In genomic region chr1:185441608-185442007, GRCh38 we compare ENCODE assay signal across 13 cellular contexts.
DNase-seq lines count a peak whose midpoint lies in the region; ATAC-seq, FAIRE-seq and TF ChIP-seq lines count a peak whose summit lies in the region.
"Had no signal": no experiment of that assay in that cellular context is flagged by ENCODE, and none has a peak within 500 bp of the region (broad histone marks: within the 10 kb centered on the region; RNA-seq: fewer than 3 reads in every experiment).

No MANE protein-coding gene starts in this region.

- no peak for FAIRE-seq in small intestine (lab: Jason Lieb, UNC)
- FAIRE-seq: A204.1, GM19239 had no signal

- POLR2A ChIA-PET in RWPE1 (lab: Yijun Ruan, JAX; ENCODE audit: low non-redundant PET) = no interaction called here

- intact Hi-C loops in CD14-positive monocyte (cut with micrococcal nuclease) = no loop called here

- no peak overlapping the region for H3K9ac ChIP-seq in fibroblast of lung (ENCODE audit: insufficient read depth, low read length)
- H3K9ac ChIP-seq: neural progenitor cell had no signal

- H3K36me3 ChIP-seq in fibroblast of lung (ENCODE audit: control insufficient read depth, insufficient read depth, low read length) (no peaks in the 10 kb centered on the region), small intestine (ENCODE audit: control insufficient read depth in 2 of 2, insufficient read depth in 2 of 2, low read length in 2 of 2) (no peaks in the 10 kb centered on the region)
- H3K36me3 ChIP-seq: neural progenitor cell, tibial artery had no signal

- no peak for ATAC-seq in GM18858 (IDR thresholded peaks at IDR 0.05; ENCODE audit: unreplicated experiment)

- H4K20me1 ChIP-seq in fibroblast of lung (ENCODE audit: control insufficient read depth, extremely low read depth, insufficient read depth, low read length) = no peaks in the 10 kb centered on the region

- H3K4me1 Mint-ChIP-seq in CD14-positive monocyte = no peaks in the 10 kb centered on the region
- H3K4me1 Mint-ChIP-seq: central memory CD8-positive, alpha-beta T cell had no signal

- no peaks in the 10 kb centered on the region for H3K9me3 Mint-ChIP-seq in CD14-positive monocyte
- H3K9me3 Mint-ChIP-seq: central memory CD8-positive, alpha-beta T cell had no signal

- no peak overlapping the region for H3K4me3 Mint-ChIP-seq in CD14-positive monocyte
- H3K4me3 Mint-ChIP-seq: central memory CD8-positive, alpha-beta T cell; neural progenitor cell had no signal

- H2AFZ ChIP-seq in fibroblast of lung (ENCODE audit: low read length) = no peak overlapping the region
- H2AFZ ChIP-seq: neural progenitor cell had no signal

- H3K4me1 ChIP-seq in fibroblast of lung (ENCODE audit: control insufficient read depth, extremely low read depth, insufficient read depth, low read length) (no peaks in the 10 kb centered on the region), small intestine (ENCODE audit: control insufficient read depth in 2 of 2, insufficient read depth in 1 of 2, low read depth in 1 of 2, low read length in 1 of 2) (peaks cover 0 to 3% of the 10 kb centered on the region in 2 donors)
- H3K4me1 ChIP-seq: neural progenitor cell had no signal

- H3K27me3 ChIP-seq in fibroblast of lung (ENCODE audit: control insufficient read depth, insufficient read depth, low read length) = no peaks in the 10 kb centered on the region
- H3K27me3 ChIP-seq in small intestine (ENCODE audit: control insufficient read depth in 2 of 2, insufficient read depth in 2 of 2, low read length in 2 of 2) = no peaks in the 10 kb centered on the region
- H3K27me3 ChIP-seq: neural progenitor cell, tibial artery had no signal

- no peaks in the 10 kb centered on the region for H3K36me3 Mint-ChIP-seq in CD14-positive monocyte
- H3K36me3 Mint-ChIP-seq: neural progenitor cell had no signal

- peak overlapping the region in 1 of 7 donors; percentile 9 for H3K27ac Mint-ChIP-seq in CD14-positive monocyte
- H3K27ac Mint-ChIP-seq: neural progenitor cell had no signal

- H3K4me2 ChIP-seq in fibroblast of lung (ENCODE audit: extremely low read depth, insufficient read depth, low read length) = no peak overlapping the region
- H3K4me2 ChIP-seq: neural progenitor cell had no signal

- CTCF ChIA-PET in RWPE1 (lab: Yijun Ruan, JAX) = interaction anchor here (0.5 kb wide), 1 partner anchor 390 kb away, joined by 3 read pairs; no protein-coding TSS in a partner anchor

- TF ChIP-seq CTCF in RWPE1 (conservative IDR thresholded peaks at IDR 0.05; ENCODE audit: low read depth) = no peak
- no peak for TF ChIP-seq CTCF in fibroblast of lung (conservative IDR thresholded peaks at IDR 0.05 in 1 of 2, IDR thresholded peaks at IDR 0.05 in 1 of 2; ENCODE audit: low read depth in 1 of 2, low read length in 2 of 2)
- no peak for TF ChIP-seq CTCF in CD14-positive monocyte (IDR thresholded peaks at IDR 0.05)

- DNase-seq in NCI-H82 (lab: John Stamatoyannopoulos, UW) = peak; percentile 34
- DNase-seq in NCI-H82 treated with DMSO at 0.1 percent for 48 hours (lab: John Stamatoyannopoulos, UW; ENCODE audit: unreplicated experiment) = no peak
- DNase-seq in RWPE1 (ENCODE audit: low spot score) = peak; percentile 46
- peak; percentile 2 to 97 for DNase-seq in fibroblast of lung (ENCODE audit: low read depth in 2 of 2)
- DNase-seq in small intestine = peak; percentile 21
- DNase-seq in NCI-H187 treated with DMSO at 0.1 percent for 48 hours (lab: John Stamatoyannopoulos, UW) = no peak
- no peak for DNase-seq in CD14-positive monocyte (ENCODE audit: low spot score)
- DNase-seq: tibial artery had no signal

- 23 to 41% (median 31%) methylated on average over 3 of the region's 3 CpGs for WGBS in small intestine, 3 donors

- H3K27me3 Mint-ChIP-seq in CD14-positive monocyte (ENCODE audit: low read depth in 3 of 3) = peaks cover 0 to 1% (median 0%) of the 10 kb centered on the region in 3 donors
- H3K27me3 Mint-ChIP-seq: central memory CD8-positive, alpha-beta T cell had no signal

- H3K9me3 ChIP-seq in fibroblast of lung (ENCODE audit: control insufficient read depth, insufficient read depth, low read depth, low read length) (no peaks in the 10 kb centered on the region), small intestine (ENCODE audit: control insufficient read depth, low read depth) (no peaks in the 10 kb centered on the region)
- H3K9me3 ChIP-seq: tibial artery had no signal

- H3K79me2 ChIP-seq in fibroblast of lung (ENCODE audit: control insufficient read depth, insufficient read depth, low read length) = no peaks in the 10 kb centered on the region

- H3K4me3 ChIP-seq in fibroblast of lung (replicated peaks in 1 of 4; ENCODE audit: control extremely low read depth in 1 of 4, insufficient read depth in 1 of 4, low read depth in 3 of 4, low read length in 4 of 4) = no peak overlapping the region
- no peak overlapping the region for H3K4me3 ChIP-seq in small intestine (ENCODE audit: low read depth in 1 of 2, low read length in 2 of 2)
- H3K4me3 ChIP-seq: neural progenitor cell, tibial artery had no signal

- H3K27ac ChIP-seq in RWPE1 = no peak overlapping the region
- no peak overlapping the region for H3K27ac ChIP-seq in fibroblast of lung (ENCODE audit: insufficient read depth, low read length)
- no peak overlapping the region for H3K27ac ChIP-seq in small intestine (ENCODE audit: low read depth in 1 of 2, low read length in 1 of 2)
- H3K27ac ChIP-seq: neural progenitor cell, tibial artery had no signal

Comparison
In these comparisons a context has a peak if more than half of its experiments do, and no peak if none do; other contexts are left out.
1. DNase-seq: peak in NCI-H82 (single experiment), RWPE1 (single experiment), fibroblast of lung (2 of 2) and small intestine (single experiment); none in NCI-H82 treated with DMSO at 0.1 percent for 48 hours (single experiment), NCI-H187 treated with DMSO at 0.1 percent for 48 hours (single experiment) and CD14-positive monocyte (single experiment).